ENCODE assay signal across 37 cellular contexts in genomic region chr2:134354611-134355010, GRCh38.
"Had no signal": no experiment of that assay in that cellular context is flagged by ENCODE, and none has a peak within 500 bp of the region (broad histone marks: within the 10 kb centered on the region; RNA-seq: fewer than 3 reads in every experiment).

No MANE protein-coding gene starts in this region.

- H3K4me3 ChIP-seq: Peyer's patch, SJSA1 had no signal

- H3K4me1 Mint-ChIP-seq: activated CD4-positive, alpha-beta memory T cell treated with anti-CD3 and anti-CD28 coated beads, Interleukin-2, amount 10 ng/mL, durations not matched to agents 7 days and 5 days; activated CD8-positive, alpha-beta memory T cell treated with anti-CD3 and anti-CD28 coated beads, Interleukin-2, amount 10 ng/mL, durations not matched to agents 7 days and 5 days; activated naive CD4-positive, alpha-beta T cell treated with anti-CD3 and anti-CD28 coated beads, Interleukin-2, amount 10 ng/mL, durations not matched to agents 7 days and 5 days; activated naive CD8-positive, alpha-beta T cell treated with anti-CD3 and anti-CD28 coated beads, Interleukin-2, amount 50 U/mL, for 24 hours; T-cell had no signal

- H3K9me3 ChIP-seq: Peyer's patch, SJSA1 had no signal

- H3K36me3 ChIP-seq: brain microvascular endothelial cell, SJSA1 had no signal

- H3K4me3 Mint-ChIP-seq: activated B cell treated with CpG ODN at 0.5 μM for 24 hours; activated CD4-positive, alpha-beta memory T cell treated with anti-CD3 and anti-CD28 coated beads, Interleukin-2, amount 10 ng/mL, durations not matched to agents 7 days and 5 days; activated CD8-positive, alpha-beta memory T cell treated with anti-CD3 and anti-CD28 coated beads, Interleukin-2, amount 10 ng/mL, durations not matched to agents 7 days and 5 days; activated naive CD4-positive, alpha-beta T cell treated with anti-CD3 and anti-CD28 coated beads, Interleukin-2, amount 10 ng/mL, durations not matched to agents 7 days and 5 days; activated naive CD8-positive, alpha-beta T cell; activated naive CD8-positive, alpha-beta T cell treated with anti-CD3 and anti-CD28 coated beads, Interleukin-2, amount 50 U/mL, for 24 hours; T-cell had no signal

- H3K9me3 Mint-ChIP-seq: activated B cell treated with CpG ODN at 0.5 μM for 24 hours; activated CD4-positive, alpha-beta memory T cell treated with anti-CD3 and anti-CD28 coated beads, Interleukin-2, amount 10 ng/mL, durations not matched to agents 7 days and 5 days; activated naive CD4-positive, alpha-beta T cell treated with anti-CD3 and anti-CD28 coated beads, Interleukin-2, amount 10 ng/mL, durations not matched to agents 7 days and 5 days; activated naive CD8-positive, alpha-beta T cell treated with anti-CD3 and anti-CD28 coated beads, Interleukin-2, amount 50 U/mL, for 24 hours; T-cell had no signal

- DNase-seq: activated B cell treated with CpG ODN at 0.5 μM for 24 hours; activated CD4-positive, alpha-beta memory T cell treated with anti-CD3 and anti-CD28 coated beads, Interleukin-2, amount 10 ng/mL, durations not matched to agents 7 days and 5 days; activated CD4-positive, alpha-beta T cell treated with anti-CD3 and anti-CD28 coated beads for 4 hours; activated CD4-positive, alpha-beta T cell treated with anti-CD3 and anti-CD28 coated beads, Interleukin-2, amount 50 U/mL, for 1 hour; activated CD4-positive, CD25-positive, alpha-beta regulatory T cell treated with anti-CD3 and anti-CD28 coated beads, Interleukin-2, amount 50 U/mL, for 72 hours; activated CD8-positive, alpha-beta memory T cell treated with anti-CD3 and anti-CD28 coated beads for 24 hours; activated CD8-positive, alpha-beta memory T cell treated with anti-CD3 and anti-CD28 coated beads, Interleukin-2, amount 10 ng/mL, durations not matched to agents 7 days and 5 days; activated CD8-positive, alpha-beta memory T cell treated with anti-CD3 and anti-CD28 coated beads, Interleukin-2, amount 50 U/mL, for 48 hours; activated effector memory CD4-positive, alpha-beta T cell treated with Interleukin-2 at 50 U/mL for 16 hours; activated naive CD4-positive, alpha-beta T cell treated with anti-CD3 and anti-CD28 coated beads, Interleukin-2, amount 10 ng/mL, durations not matched to agents 7 days and 5 days; activated naive CD8-positive, alpha-beta T cell treated with anti-CD3 and anti-CD28 coated beads, Interleukin-2, amount 50 U/mL, for 24 hours; activated T-cell treated with anti-CD3 and anti-CD28 coated beads, Interleukin-2, amount 50 U/mL, for 48 hours; amniotic stem cell; aorta; brain microvascular endothelial cell; central memory CD4-positive, alpha-beta T cell; Karpas-422; KBM-7; NCI-H1048; NCI-H1105 treated with DMSO at 0.1 percent for 48 hours; NCI-H1436; NCI-H1694; NCI-H1930; NCI-H2081 treated with DMSO at 0.1 percent for 48 hours; NCI-H345; NCI-H524 treated with DMSO at 0.1 percent for 48 hours; PC-3; Peyer's patch; RPMI8226; SHP77 treated with DMSO at 0.1 percent for 48 hours; T-cell; T-helper 2 cell; T-helper 9 cell had no signal

- H3K27me3 ChIP-seq: brain microvascular endothelial cell, Peyer's patch, SJSA1 had no signal

- H3K27ac Mint-ChIP-seq: activated B cell treated with CpG ODN at 0.5 μM for 24 hours; activated CD4-positive, alpha-beta memory T cell treated with anti-CD3 and anti-CD28 coated beads, Interleukin-2, amount 10 ng/mL, durations not matched to agents 7 days and 5 days; activated CD8-positive, alpha-beta memory T cell treated with anti-CD3 and anti-CD28 coated beads, Interleukin-2, amount 10 ng/mL, durations not matched to agents 7 days and 5 days; activated naive CD4-positive, alpha-beta T cell treated with anti-CD3 and anti-CD28 coated beads, Interleukin-2, amount 10 ng/mL, durations not matched to agents 7 days and 5 days; activated naive CD8-positive, alpha-beta T cell; activated naive CD8-positive, alpha-beta T cell treated with anti-CD3 and anti-CD28 coated beads, Interleukin-2, amount 50 U/mL, for 24 hours; T-cell had no signal

- H3K27me3 Mint-ChIP-seq: activated B cell treated with CpG ODN at 0.5 μM for 24 hours; activated CD4-positive, alpha-beta memory T cell treated with anti-CD3 and anti-CD28 coated beads, Interleukin-2, amount 10 ng/mL, durations not matched to agents 7 days and 5 days; activated CD8-positive, alpha-beta memory T cell treated with anti-CD3 and anti-CD28 coated beads, Interleukin-2, amount 10 ng/mL, durations not matched to agents 7 days and 5 days; activated naive CD4-positive, alpha-beta T cell treated with anti-CD3 and anti-CD28 coated beads, Interleukin-2, amount 10 ng/mL, durations not matched to agents 7 days and 5 days; activated naive CD8-positive, alpha-beta T cell; activated naive CD8-positive, alpha-beta T cell treated with anti-CD3 and anti-CD28 coated beads, Interleukin-2, amount 50 U/mL, for 24 hours; T-cell had no signal

- ATAC-seq: activated CD8-positive, alpha-beta memory T cell treated with anti-CD3 and anti-CD28 coated beads, Interleukin-2, amount 10 ng/mL, durations not matched to agents 7 days and 5 days; activated naive CD8-positive, alpha-beta T cell treated with anti-CD3 and anti-CD28 coated beads, Interleukin-2, amount 50 U/mL, for 24 hours; PC-3; SK-N-SH treated with all-trans-retinoic acid at 6 μM for 48 hours; T-cell had no signal

- H3K4me1 ChIP-seq: SJSA1 had no signal

- H3K27ac ChIP-seq: brain microvascular endothelial cell, Peyer's patch, SJSA1, VCaP had no signal
